18 cellular contexts compared by ENCODE assay signal in the genomic region with DNA sequence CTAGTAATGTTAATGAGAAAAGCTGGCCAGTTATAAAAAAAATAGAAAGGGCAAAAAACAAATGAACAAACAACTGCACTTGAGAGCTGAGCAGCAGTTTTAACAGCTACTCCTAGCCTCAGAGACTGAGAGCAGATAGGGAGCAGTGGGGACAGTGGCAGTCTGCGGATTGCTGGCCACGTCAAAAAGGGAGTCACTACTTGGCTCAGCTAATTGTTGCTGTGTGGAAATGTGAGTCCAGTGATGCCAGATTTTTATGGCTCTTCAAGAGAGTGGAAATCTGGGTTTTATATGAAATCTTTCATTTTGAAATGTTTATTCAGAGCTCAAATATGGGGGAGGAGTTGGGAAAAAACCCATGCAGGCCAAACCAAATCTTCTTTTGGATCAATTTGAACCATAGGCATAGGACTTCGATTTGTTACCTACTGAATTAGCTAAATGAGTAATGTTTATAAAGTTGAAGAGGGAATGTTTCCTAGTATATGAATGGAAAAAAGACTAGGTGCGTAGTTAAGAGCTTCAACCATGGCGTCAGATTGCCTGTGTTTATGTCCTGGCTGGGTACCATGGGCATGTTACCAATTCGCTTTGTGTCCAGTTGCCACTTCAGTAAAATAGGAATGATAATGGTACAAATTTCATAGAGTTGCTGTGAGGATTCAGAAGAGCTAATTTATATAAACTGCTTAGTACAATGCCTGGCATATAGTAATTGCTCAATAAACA.
DNase-seq lines count a peak whose midpoint lies in the region; ATAC-seq and TF ChIP-seq lines count a peak whose summit lies in the region.
"Had no signal": no experiment of that assay in that cellular context is flagged by ENCODE, and none has a peak within 500 bp of the region (broad histone marks: within the 10 kb centered on the region; RNA-seq: fewer than 3 reads in every experiment).

No MANE protein-coding gene starts in this region.

- H3K27me3 Mint-ChIP-seq in MCF 10A (ENCODE audit: insufficient read depth, unreplicated experiment): no peaks in the 10 kb centered on the region
- H3K27me3 Mint-ChIP-seq: CD4-positive, alpha-beta memory T cell had no signal

- CTCF ChIA-PET in mammary epithelial cell (lab: Charles Lee; ENCODE audit: low non-redundant PET) (no interaction called here), MCF 10A (lab: Yijun Ruan, JAX) (interaction anchor here (0.7 to 2.1 kb wide), 7 partner anchors 11 to 272 kb away, joined by 3 to 6 read pairs (median 3); no protein-coding TSS in a partner anchor)

- H3K4me2 ChIP-seq in mammary epithelial cell (ENCODE audit: insufficient read depth, low read depth, low read length): no peak overlapping the region
- H3K4me2 ChIP-seq: KMS-11, smooth muscle cell had no signal

- no peaks in the 10 kb centered on the region for H3K9me3 Mint-ChIP-seq in MCF 10A (ENCODE audit: unreplicated experiment)

- H3K4me1 Mint-ChIP-seq in MCF 10A (ENCODE audit: insufficient read depth, unreplicated experiment): peaks cover 22% of the 10 kb centered on the region

- in situ Hi-C loops in mammary epithelial cell (cut with MboI; ENCODE audit: low sequenced_read_pairs in 2 of 2): no loop called here

- TF ChIP-seq CTCF in mammary epithelial cell (conservative IDR thresholded peaks at IDR 0.05 in 1 of 2, IDR thresholded peaks at IDR 0.05 in 1 of 2; ENCODE audit: extremely low read depth in 1 of 2, insufficient read depth in 1 of 2, low read depth in 1 of 2, low read length in 2 of 2): no peak
- no peak for TF ChIP-seq CTCF in MCF 10A (IDR thresholded peaks at IDR 0.05; ENCODE audit: unreplicated experiment)
- no peak for TF ChIP-seq CTCF in omental fat pad (IDR thresholded peaks at IDR 0.05)
- TF ChIP-seq CTCF in vagina (IDR thresholded peaks at IDR 0.05): no peak

- no peak overlapping the region for H3K4me3 Mint-ChIP-seq in MCF 10A (ENCODE audit: unreplicated experiment)
- H3K4me3 Mint-ChIP-seq: CD4-positive, alpha-beta memory T cell had no signal

- H2AFZ ChIP-seq in mammary epithelial cell (ENCODE audit: low read depth, low read length): no peak overlapping the region

- dilution Hi-C loops in mammary epithelial cell (cut with HindIII; ENCODE audit: low sequenced_read_pairs): no loop called here

- H4K20me1 ChIP-seq in mammary epithelial cell (ENCODE audit: insufficient read depth, low read length): no peaks in the 10 kb centered on the region

- POLR2A ChIA-PET in MCF 10A (lab: Yijun Ruan, JAX): interaction anchor here (0.9 to 1.6 kb wide), 2 partner anchors 8 to 102 kb away, joined by 4 to 9 read pairs; a partner anchor contains a TSS

- H3K79me2 ChIP-seq in mammary epithelial cell (ENCODE audit: insufficient read depth, low read length): peaks cover 19% of the 10 kb centered on the region

- ATAC-seq in omental fat pad (ENCODE audit: low FRiP score) (peak; percentile 67), HG02884 (IDR thresholded peaks at IDR 0.05; ENCODE audit: unreplicated experiment) (no peak)

- WGBS in mammary epithelial cell (ENCODE audit: low coverage, missing lambda C conversion rate): 96% methylated on average over 6 of the region's 6 CpGs

- H3K36me3 ChIP-seq in mammary epithelial cell (ENCODE audit: insufficient read depth, low read length): no peaks in the 10 kb centered on the region
- H3K36me3 ChIP-seq in vagina: no peaks in the 10 kb centered on the region

- TF ChIP-seq POLR2A in vagina (IDR thresholded peaks at IDR 0.05): no peak

- H3K9ac ChIP-seq in mammary epithelial cell (ENCODE audit: insufficient read depth, low read length): no peak overlapping the region
- H3K9ac ChIP-seq: KMS-11 had no signal

- H3K4me3 ChIP-seq in mammary epithelial cell (replicated peaks in 1 of 3; ENCODE audit: insufficient read depth in 1 of 3, low read depth in 2 of 3, low read length in 3 of 3): no peak overlapping the region
- H3K4me3 ChIP-seq in vagina: no peak overlapping the region
- H3K4me3 ChIP-seq: smooth muscle cell had no signal

- peaks cover 30% of the 10 kb centered on the region for H3K4me1 ChIP-seq in mammary epithelial cell (ENCODE audit: insufficient read depth, low read length)
- H3K4me1 ChIP-seq in vagina: peaks cover 10% of the 10 kb centered on the region

- no peak for DNase-seq in mammary epithelial cell
- no peak for DNase-seq in MCF 10A (ENCODE audit: unreplicated experiment)
- DNase-seq in fibroblast of the conjunctiva (ENCODE audit: low read depth): peak; percentile 27
- DNase-seq in omental fat pad (ENCODE audit: low spot score): no peak
- no peak for DNase-seq in vagina (ENCODE audit: extremely low spot score in 2 of 2)
- no peak for DNase-seq in DMS79 (lab: John Stamatoyannopoulos, UW)
- DNase-seq in NCI-H82 (lab: John Stamatoyannopoulos, UW): no peak
- DNase-seq: activated gamma-delta T cell; foreskin melanocyte; NCI-H1417 treated with DMSO at 0.1 percent for 48 hours; stimulated activated naive CD4-positive, alpha-beta T cell had no signal

- no peak overlapping the region for H3K27ac Mint-ChIP-seq in MCF 10A (ENCODE audit: low read depth, unreplicated experiment)
- H3K27ac Mint-ChIP-seq: CD4-positive, alpha-beta memory T cell had no signal

- H3K27me3 ChIP-seq in mammary epithelial cell (ENCODE audit: insufficient read depth, low read length) (no peaks in the 10 kb centered on the region), vagina (no peaks in the 10 kb centered on the region)

- no peaks in the 10 kb centered on the region for H3K9me3 ChIP-seq in mammary epithelial cell (replicated peaks; ENCODE audit: insufficient read depth, low read length)
- H3K9me3 ChIP-seq in vagina: no peaks in the 10 kb centered on the region

- no peaks in the 10 kb centered on the region for H3K36me3 Mint-ChIP-seq in MCF 10A (ENCODE audit: insufficient read depth, unreplicated experiment)

- no TSS peak for BruUV-seq in mammary epithelial cell (replicated peaks; lab: Mats Ljungman, UMichigan)
- no TSS peak for BruUV-seq in MCF 10A (replicated peaks; lab: Mats Ljungman, UMichigan)

- intact Hi-C loops in mammary epithelial cell (cut with micrococcal nuclease): no loop called here
- intact Hi-C loops in MCF 10A (cut with micrococcal nuclease): no loop called here
- intact Hi-C loops in vagina (cut with DNase I): no loop called here

- H3K27ac ChIP-seq in mammary epithelial cell (ENCODE audit: insufficient read depth, low read depth, low read length) (peak overlapping the region; percentile 34), vagina (peak overlapping the region; percentile 57)
- H3K27ac ChIP-seq: 22Rv1, HL-60, KMS-11, VCaP had no signal
